11 cellular contexts compared by ENCODE assay signal in genomic region chr20:58150772-58151171, GRCh38.
DNase-seq lines count a peak whose midpoint lies in the region; ATAC-seq and TF ChIP-seq lines count a peak whose summit lies in the region.
"Had no signal": no experiment of that assay in that cellular context is flagged by ENCODE, and none has a peak within 500 bp of the region (broad histone marks: within the 10 kb centered on the region; RNA-seq: fewer than 3 reads in every experiment).

No MANE protein-coding gene starts in this region.

- H3F3A ChIP-seq in GM23338 (replicated peaks; ENCODE audit: low read depth) = no peaks in the 10 kb centered on the region

- no peak overlapping the region for H3K27ac Mint-ChIP-seq in GM23338
- H3K27ac Mint-ChIP-seq: stimulated activated naive B cell treated with anti-CD40 and anti-IgM and Interleukin-4, amounts not matched to agents 10 μg/mL and 1 μg/mL and 100 μg/mL, for 72 hours had no signal

- H3K9me2 ChIP-seq in GM23338 (ENCODE audit: insufficient read depth) = no peaks in the 10 kb centered on the region

- H3K27me3 ChIP-seq in BLaER1 (no peaks in the 10 kb centered on the region), GM23338 (ENCODE audit: insufficient read depth) (peaks cover 6% of the 10 kb centered on the region; the same call in 1 of the 2 replicates), A673 (replicated peaks; ENCODE audit: insufficient read depth, low read depth, low read length, poor library complexity) (peaks cover 12% of the 10 kb centered on the region)

- no peaks in the 10 kb centered on the region for H3K36me3 Mint-ChIP-seq in GM23338 (ENCODE audit: low read depth)
- H3K36me3 Mint-ChIP-seq: stimulated activated naive B cell treated with anti-CD40 and anti-IgM and Interleukin-4, amounts not matched to agents 10 μg/mL and 1 μg/mL and 100 μg/mL, for 72 hours had no signal

- H3K4me3 Mint-ChIP-seq in GM23338 = peak overlapping the region; percentile 63
- H3K4me3 Mint-ChIP-seq: stimulated activated naive B cell treated with anti-CD40 and anti-IgM and Interleukin-4, amounts not matched to agents 10 μg/mL and 1 μg/mL and 100 μg/mL, for 72 hours had no signal

- POLR2A ChIA-PET in A673 (lab: Charles Lee; ENCODE audit: low non-redundant PET) = no interaction called here

- H2AFZ ChIP-seq in GM23338 = peak overlapping the region; percentile 99
- H2AFZ ChIP-seq: parathyroid adenoma had no signal

- H3K4me3 ChIP-seq in BLaER1 (0 out of 2 replicates have a peak overlapping the region, but pooled peaks have one; percentile 11), GM23338 (peak overlapping the region; percentile 47), A673 (ENCODE audit: low read depth, low read length, poor library complexity, severe bottlenecking) (no peak overlapping the region)
- H3K4me3 ChIP-seq: lung had no signal

- H3K79me2 ChIP-seq in GM23338 (replicated peaks; ENCODE audit: insufficient read depth) = no peaks in the 10 kb centered on the region
- H3K79me2 ChIP-seq: parathyroid adenoma had no signal

- H3K9me3 ChIP-seq in BLaER1 (peaks cover 29% of the 10 kb centered on the region), A673 (ENCODE audit: low read depth, low read length, poor library complexity, severe bottlenecking) (no peaks in the 10 kb centered on the region)

- CTCF ChIA-PET in A673 (lab: Charles Lee) = no interaction called here

- peak in 1 of 2 experiments; percentile 25; a peak in 1 of 4 replicates for TF ChIP-seq CTCF in GM23338 (conservative IDR thresholded peaks at IDR 0.05; ENCODE audit: low read depth in 2 of 2)
- no peak for TF ChIP-seq CTCF in A673 (conservative IDR thresholded peaks at IDR 0.05; ENCODE audit: low read depth, low read length)

- peaks cover 12% of the 10 kb centered on the region for H3K4me1 Mint-ChIP-seq in GM23338

- H4K20me1 ChIP-seq in BLaER1 (no peaks in the 10 kb centered on the region), GM23338 (replicated peaks; ENCODE audit: insufficient read depth) (no peaks in the 10 kb centered on the region)

- intact Hi-C loops in A673 (cut with micrococcal nuclease; ENCODE audit: unreplicated experiment) = no loop called here

- peak; percentile 95 for DNase-seq in GM23338 (ENCODE audit: low spot score)
- peak; percentile 42 for DNase-seq in NCI-H526 treated with DMSO at 0.1 percent for 48 hours (lab: John Stamatoyannopoulos, UW)
- DNase-seq in iPS-NIHi11 (ENCODE audit: low spot score) = peak; percentile 94
- DNase-seq in A673 (ENCODE audit: low spot score) = no peak
- DNase-seq in NCI-H1694 (lab: John Stamatoyannopoulos, UW) = no peak
- DNase-seq: stimulated activated naive B cell treated with anti-CD40 and anti-IgM and Interleukin-4, amounts not matched to agents 10 μg/mL and 1 μg/mL and 100 μg/mL, for 72 hours had no signal

- H3K27me3 Mint-ChIP-seq in GM23338 (ENCODE audit: insufficient read depth, low read depth, poor library complexity) = peaks cover 17% of the 10 kb centered on the region

- peaks cover 71% of the 10 kb centered on the region for H3K4me1 ChIP-seq in BLaER1
- no peaks in the 10 kb centered on the region for H3K4me1 ChIP-seq in GM23338 (ENCODE audit: insufficient read depth)
- H3K4me1 ChIP-seq in A673 (ENCODE audit: insufficient read depth, low read length, poor library complexity, severe bottlenecking) = no peaks in the 10 kb centered on the region
- H3K4me1 ChIP-seq: parathyroid adenoma had no signal

- no peak overlapping the region for H3K27ac ChIP-seq in BLaER1
- no peak overlapping the region for H3K27ac ChIP-seq in GM23338 (ENCODE audit: low read depth)
- H3K27ac ChIP-seq in A673 (ENCODE audit: low read depth, low read length, poor library complexity, severe bottlenecking) = no peak overlapping the region
- H3K27ac ChIP-seq: parathyroid adenoma had no signal

- ATAC-seq in GM23338 (peak; percentile 98), HG03460 (IDR thresholded peaks at IDR 0.05; ENCODE audit: unreplicated experiment) (no peak), HG03354 (IDR thresholded peaks at IDR 0.05; ENCODE audit: poor library complexity, severe bottlenecking, unreplicated experiment) (no peak)
- ATAC-seq: stimulated activated naive B cell treated with anti-CD40 and anti-IgM and Interleukin-4, amounts not matched to agents 10 μg/mL and 1 μg/mL and 100 μg/mL, for 72 hours had no signal

- no peaks in the 10 kb centered on the region for H3K36me3 ChIP-seq in BLaER1
- no peaks in the 10 kb centered on the region for H3K36me3 ChIP-seq in GM23338 (ENCODE audit: insufficient read depth)
- no peaks in the 10 kb centered on the region for H3K36me3 ChIP-seq in A673 (ENCODE audit: insufficient read depth, low read length, poor library complexity, severe bottlenecking)

- H3K9me3 Mint-ChIP-seq in GM23338 = peaks cover 5% of the 10 kb centered on the region; the same call in 1 of the 3 replicates

- no peak overlapping the region for H3K9ac ChIP-seq in BLaER1
- H3K9ac ChIP-seq: parathyroid adenoma had no signal

- BruUV-seq in A673 (replicated peaks; lab: Mats Ljungman, UMichigan) = no TSS peak

- H3K4me2 ChIP-seq in BLaER1 = peak overlapping the region; percentile 83
- peak overlapping the region; percentile 79 for H3K4me2 ChIP-seq in GM23338

TF ChIP-seq in GM23338, 12 proteins besides CTCF, POLR2A, EP300 and RAD21 (continues in another document):
- TF ChIP-seq JUNB (IDR thresholded peaks at IDR 0.05; ENCODE audit: unreplicated experiment) = no peak
- TF ChIP-seq NANOG (IDR thresholded peaks at IDR 0.05; ENCODE audit: borderline replicate concordance) = no peak
- no peak for TF ChIP-seq CREB1 (CRISPR knock-in tag; IDR thresholded peaks at IDR 0.05; ENCODE audit: low read depth)
- TF ChIP-seq POLR2AphosphoS5 (IDR thresholded peaks at IDR 0.05; ENCODE audit: low read depth) = no peak
- TF ChIP-seq ZNF462 (CRISPR knock-in tag; IDR thresholded peaks at IDR 0.05) = no peak
- no peak for TF ChIP-seq ZNF114 (CRISPR knock-in tag; IDR thresholded peaks at IDR 0.05)

Comparison
In these comparisons a context has a peak if more than half of its experiments do, and no peak if none do; other contexts are left out.
1. DNase-seq: peak in GM23338 (single experiment), NCI-H526 treated with DMSO at 0.1 percent for 48 hours (single experiment) and iPS-NIHi11 (single experiment); none in A673 (single experiment) and NCI-H1694 (single experiment).